8 cellular contexts compared by ENCODE assay signal in genomic region chr2:37377187-37377532, GRCh38. TPM values are rescaled to one million over a fixed set of nuclear protein-coding genes. Genes with fewer than 3 reads are reported as not detected.
DNase-seq lines count a peak whose midpoint lies in the region; ATAC-seq and TF ChIP-seq lines count a peak whose summit lies in the region.

No MANE protein-coding gene starts in this region.

- TF ChIP-seq CTCF in CD14-positive monocyte (IDR thresholded peaks at IDR 0.05) = no peak

- peak; percentile 50 for DNase-seq in AG20443 (ENCODE audit: low spot score)
- peak; percentile 33 for DNase-seq in NCI-H2196 treated with DMSO at 0.1 percent for 48 hours (lab: John Stamatoyannopoulos, UW; ENCODE audit: unreplicated experiment)
- peak; percentile 47 for DNase-seq in glomerular visceral epithelial cell (ENCODE audit: extremely low spot score)
- no peak for DNase-seq in COLO668 (lab: John Stamatoyannopoulos, UW; ENCODE audit: unreplicated experiment)
- DNase-seq in CD14-positive monocyte (ENCODE audit: low spot score) = no peak
- DNase-seq in NCI-H1092 (lab: John Stamatoyannopoulos, UW) = no peak

- no peak overlapping the region for H3K27ac Mint-ChIP-seq in CD14-positive monocyte

- peaks cover 23 to 29% of the 10 kb centered on the region in 2 donors for H3K36me3 Mint-ChIP-seq in CD14-positive monocyte

- H3K4me1 Mint-ChIP-seq in CD14-positive monocyte = peaks cover 17% of the 10 kb centered on the region

- intact Hi-C loops in CD14-positive monocyte (cut with micrococcal nuclease) = no loop called here

- ATAC-seq in GM19395 (IDR thresholded peaks at IDR 0.05; ENCODE audit: unreplicated experiment) (peak; percentile 48), GM18858 (IDR thresholded peaks at IDR 0.05; ENCODE audit: unreplicated experiment) (no peak)

- H3K9me3 Mint-ChIP-seq in CD14-positive monocyte = no peaks in the 10 kb centered on the region

- no peak overlapping the region for H3K4me3 Mint-ChIP-seq in CD14-positive monocyte

- peaks cover 0 to 1% (median 0%) of the 10 kb centered on the region in 3 donors for H3K27me3 Mint-ChIP-seq in CD14-positive monocyte (ENCODE audit: low read depth in 3 of 3)

RNA-seq across cellular contexts. Expression of gene QPCT, which starts 32.7 kb away (rescaled TPM):
- 100 to 1,000 TPM; 272 to 302 TPM for polyA plus RNA-seq in CD14-positive monocyte

RNA-seq across cellular contexts. Expression of gene PRKD3, which starts 52.5 kb away (rescaled TPM):
- 10 to 100 TPM; 14.2 to 16.9 TPM for polyA plus RNA-seq in CD14-positive monocyte

Comparison
In these comparisons a context has a peak if more than half of its experiments do, and no peak if none do; other contexts are left out.
1. DNase-seq: peak in AG20443 (single experiment), NCI-H2196 treated with DMSO at 0.1 percent for 48 hours (single experiment) and glomerular visceral epithelial cell (single experiment); none in COLO668 (single experiment), CD14-positive monocyte (single experiment) and NCI-H1092 (single experiment).